Comparison of ENCODE assay signal across 8 cellular contexts in genomic region chr15:92820233-92821021, GRCh38.
DNase-seq lines count a peak whose midpoint lies in the region; ATAC-seq and TF ChIP-seq lines count a peak whose summit lies in the region.

No MANE protein-coding gene starts in this region.

- no peaks in the 10 kb centered on the region for H3K9me3 ChIP-seq in SU-DHL-6 (ENCODE audit: insufficient read depth, low read length)
- H3K9me3 ChIP-seq in transverse colon: no peaks in the 10 kb centered on the region

- peak overlapping the region; percentile 91 for H3K4me2 ChIP-seq in SU-DHL-6 (ENCODE audit: low read depth, low read length, poor library complexity, severe bottlenecking)

- TF ChIP-seq EP300 in transverse colon (IDR thresholded peaks at IDR 0.05; ENCODE audit: low read depth): peak; percentile 18

- TF ChIP-seq POLR2A in transverse colon (IDR thresholded peaks at IDR 0.05): peak; percentile 70

- in situ Hi-C loops in transverse colon (cut with MboI; ENCODE audit: low pct_ligation_motif_present in 1 of 4, low pct_unique_long_range_greater_than_20kb in 1 of 4, low sequenced_read_pairs in 3 of 4): no loop called here

- H3K79me2 ChIP-seq in SU-DHL-6 (ENCODE audit: insufficient read depth, low read length): no peaks in the 10 kb centered on the region

- no peak for TF ChIP-seq CTCF in GM12875 (IDR thresholded peaks at IDR 0.05; ENCODE audit: borderline replicate concordance, insufficient read depth, low read depth, low read length)
- no peak for TF ChIP-seq CTCF in SU-DHL-6 (IDR thresholded peaks at IDR 0.05; ENCODE audit: insufficient read depth, low read length, poor library complexity, severe bottlenecking)
- no peak for TF ChIP-seq CTCF in transverse colon (IDR thresholded peaks at IDR 0.05)

- H3K27me3 ChIP-seq in SU-DHL-6 (ENCODE audit: low read length) (no peaks in the 10 kb centered on the region), transverse colon (no peaks in the 10 kb centered on the region)

- 11 to 24% methylated on average over 8 to 37 of the region's 37 CpGs for WGBS in transverse colon (ENCODE audit: low coverage in 1 of 2), 2 donors

- H3F3A ChIP-seq in SU-DHL-6 (ENCODE audit: insufficient read depth): peaks cover 34% of the 10 kb centered on the region

- H3K9ac ChIP-seq in SU-DHL-6 (ENCODE audit: low read length): peak overlapping the region; percentile 60

- H3K27ac ChIP-seq in SU-DHL-6 (ENCODE audit: low read depth, low read length) (peak overlapping the region; percentile 67), transverse colon (peak overlapping the region; percentile 85 to 92 (median 88))

- no peaks in the 10 kb centered on the region for H3K9me2 ChIP-seq in SU-DHL-6 (replicated peaks; ENCODE audit: insufficient read depth, low read length)

- H2AFZ ChIP-seq in SU-DHL-6 (ENCODE audit: low read depth, low read length, severe bottlenecking): peak overlapping the region; percentile 69

- peak; percentile 78 for DNase-seq in NCI-H128 (lab: John Stamatoyannopoulos, UW; ENCODE audit: unreplicated experiment)
- peak; percentile 66 for DNase-seq in activated naive CD8-positive, alpha-beta T cell treated with anti-CD3 and anti-CD28 coated beads, Interleukin-2, amount 50 U/mL, for 16 hours (ENCODE audit: low read depth, low spot score)
- DNase-seq in cardiac septum (ENCODE audit: low spot score): peak; percentile 96
- peak; percentile 94 for DNase-seq in pons (ENCODE audit: low spot score)
- DNase-seq in transverse colon: peak; percentile 95

- H4K20me1 ChIP-seq in SU-DHL-6 (ENCODE audit: low read depth, low read length): no peaks in the 10 kb centered on the region

- H3K4me1 ChIP-seq in transverse colon: peaks cover 4 to 62% (median 39%) of the 10 kb centered on the region in 4 donors

- ATAC-seq in HG02763 (IDR thresholded peaks at IDR 0.05; ENCODE audit: unreplicated experiment): peak; percentile 90

- intact Hi-C loops in cardiac septum (cut with DNase I): loop anchor here (1.0 kb wide), 1 partner anchor 11 kb away; no protein-coding TSS in a partner anchor
- intact Hi-C loops in transverse colon (cut with DNase I; ENCODE audit: low total_unique reads): no loop called here

- H3K36me3 ChIP-seq in SU-DHL-6 (ENCODE audit: low read length): no peaks in the 10 kb centered on the region
- H3K36me3 ChIP-seq in transverse colon: no peaks in the 10 kb centered on the region

- peak overlapping the region; percentile 53 for H3K4me3 ChIP-seq in GM12875 (ENCODE audit: low read depth, low read length)
- peak overlapping the region; percentile 55 for H3K4me3 ChIP-seq in SU-DHL-6 (ENCODE audit: insufficient read depth, low read length, poor library complexity, severe bottlenecking)
- peak overlapping the region in 3 of 4 donors; percentile 17 to 45 (median 25) for H3K4me3 ChIP-seq in transverse colon

Comparison
In these comparisons a context has a peak if more than half of its experiments do, and no peak if none do; other contexts are left out.
1. Peak in every context shown above with its lines: DNase-seq, ATAC-seq, H3K4me3 ChIP-seq and H3K27ac ChIP-seq.